ENCODE assay signal across 1 cellular context in the genomic region with DNA sequence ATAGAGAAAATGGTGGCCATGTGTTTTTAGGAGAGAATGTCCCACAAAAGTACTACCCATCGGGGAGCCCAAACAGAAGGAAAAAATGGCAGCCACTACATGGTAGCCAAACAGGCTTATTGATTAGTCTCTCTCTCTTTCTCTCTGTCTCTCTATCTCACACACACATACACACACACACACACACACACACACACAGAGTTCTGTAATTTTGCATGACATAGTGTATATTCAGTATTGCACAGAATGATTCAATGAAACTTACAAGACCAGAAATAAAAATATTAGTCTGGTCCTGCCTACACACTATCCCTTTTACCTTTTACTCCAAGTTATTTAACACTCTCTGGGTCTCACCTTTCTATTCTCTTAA.
TF ChIP-seq lines count a peak whose summit lies in the region.

No MANE protein-coding gene starts in this region.

TF ChIP-seq in IMR-90, 13 proteins besides CTCF, POLR2A, EP300 and RAD21:
- TF ChIP-seq CHD1 (IDR thresholded peaks at IDR 0.05; ENCODE audit: low read depth, low read length): no peak
- no peak for TF ChIP-seq MAFK (IDR thresholded peaks at IDR 0.05; ENCODE audit: low read depth, low read length)
- no peak for TF ChIP-seq MXI1 (IDR thresholded peaks at IDR 0.05; ENCODE audit: borderline replicate concordance, low read depth, low read length)
- no peak for TF ChIP-seq MAZ (IDR thresholded peaks at IDR 0.05; ENCODE audit: borderline replicate concordance, low read depth, low read length)
- TF ChIP-seq SMC3 (IDR thresholded peaks at IDR 0.05; ENCODE audit: low read depth, low read length): no peak
- TF ChIP-seq, protein P1, sequence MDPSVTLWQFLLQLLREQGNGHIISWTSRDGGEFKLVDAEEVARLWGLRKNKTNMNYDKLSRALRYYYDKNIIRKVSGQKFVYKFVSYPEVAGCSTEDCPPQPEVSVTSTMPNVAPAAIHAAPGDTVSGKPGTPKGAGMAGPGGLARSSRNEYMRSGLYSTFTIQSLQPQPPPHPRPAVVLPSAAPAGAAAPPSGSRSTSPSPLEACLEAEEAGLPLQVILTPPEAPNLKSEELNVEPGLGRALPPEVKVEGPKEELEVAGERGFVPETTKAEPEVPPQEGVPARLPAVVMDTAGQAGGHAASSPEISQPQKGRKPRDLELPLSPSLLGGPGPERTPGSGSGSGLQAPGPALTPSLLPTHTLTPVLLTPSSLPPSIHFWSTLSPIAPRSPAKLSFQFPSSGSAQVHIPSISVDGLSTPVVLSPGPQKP (IDR thresholded peaks at IDR 0.05; ENCODE audit: borderline replicate concordance, low read depth, low read length): no peak
- no peak for TF ChIP-seq RCOR1 (IDR thresholded peaks at IDR 0.05; ENCODE audit: insufficient replicate concordance, low read length)
- no peak for TF ChIP-seq BHLHE40 (IDR thresholded peaks at IDR 0.05; ENCODE audit: low read depth, low read length)
- TF ChIP-seq FOS (IDR thresholded peaks at IDR 0.05; ENCODE audit: low read depth, low read length): no peak
- no peak for TF ChIP-seq RFX5 (IDR thresholded peaks at IDR 0.05; ENCODE audit: low read depth, low read length)
- no peak for TF ChIP-seq USF2 (IDR thresholded peaks at IDR 0.05; ENCODE audit: low read depth, low read length)
- no peak for TF ChIP-seq CEBPB (IDR thresholded peaks at IDR 0.05; ENCODE audit: low read depth, low read length)
- no peak for TF ChIP-seq NFE2L2 (IDR thresholded peaks at IDR 0.05; ENCODE audit: low read depth, low read length)
